Comparison of ENCODE assay signal across 19 cellular contexts in the genomic region with DNA sequence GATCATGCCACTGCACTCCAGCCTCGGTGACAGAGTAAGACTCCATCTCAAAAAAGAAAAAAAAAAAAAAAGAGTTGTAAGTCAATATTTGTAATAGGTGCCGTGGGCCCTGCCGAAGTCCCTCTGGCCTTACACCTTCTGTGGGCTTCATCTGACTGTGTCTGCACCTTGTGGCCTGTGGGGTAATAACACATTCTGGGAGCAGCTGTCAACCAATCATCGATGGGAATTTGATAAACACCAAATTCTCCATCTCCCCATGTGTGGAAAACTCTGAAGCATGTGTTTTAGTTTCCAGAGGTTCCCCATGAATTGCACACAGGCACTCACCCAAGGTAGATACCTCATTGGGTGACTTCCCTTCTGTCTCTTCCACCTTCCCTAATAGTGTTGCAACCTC. TPM values are rescaled to one million over a fixed set of nuclear protein-coding genes. Genes with fewer than 3 reads are reported as not detected.
DNase-seq lines count a peak whose midpoint lies in the region; ATAC-seq and TF ChIP-seq lines count a peak whose summit lies in the region.
"Had no signal": no experiment of that assay in that cellular context is flagged by ENCODE, and none has a peak within 500 bp of the region (broad histone marks: within the 10 kb centered on the region; RNA-seq: fewer than 3 reads in every experiment).

No MANE protein-coding gene starts in this region.

- DNase-seq in DMS53 (lab: John Stamatoyannopoulos, UW) (peak; percentile 71), DMS53 treated with DMSO at 0.1 percent for 48 hours (lab: John Stamatoyannopoulos, UW; ENCODE audit: unreplicated experiment) (no peak), Kasumi-1 (lab: John Stamatoyannopoulos, UW) (peak; percentile 17 to 42), activated B cell treated with CpG ODN at 0.5 μM for 24 hours (no peak), osteoblast (ENCODE audit: insufficient read length, low spot score, missing footprints) (peak; percentile 25), tibial artery (no peak)
- DNase-seq: C1 segment of cervical spinal cord, DMS79 treated with DMSO at 0.1 percent for 48 hours, heart left ventricle, NCI-H1105 treated with DMSO at 0.1 percent for 48 hours, small intestine, SW 1271, thyroid gland had no signal

- H2AFZ ChIP-seq in osteoblast (ENCODE audit: low read length): no peak overlapping the region

- H3K27ac ChIP-seq in osteoblast (ENCODE audit: low read depth, low read length) (no peak overlapping the region), tibial artery (no peak overlapping the region)
- H3K27ac ChIP-seq: heart left ventricle, prostate gland, thyroid gland had no signal

- no peaks in the 10 kb centered on the region for H3K27me3 Mint-ChIP-seq in activated B cell treated with CpG ODN at 0.5 μM for 24 hours
- H3K27me3 Mint-ChIP-seq: IgD-negative memory B cell; memory B cell; natural killer cell treated with Interleukin-12 subunit alpha and Interleukin-12 subunit beta and Interleukin-15 and Interleukin-18, amount 100 ng/mL, for 72 hours had no signal

- CTCF ChIA-PET in activated B cell treated with CpG ODN at 0.5 μM for 24 hours (lab: Charles Lee): no interaction called here

- H3K27me3 ChIP-seq in osteoblast (ENCODE audit: insufficient read depth, low read length) (no peaks in the 10 kb centered on the region), tibial artery (no peaks in the 10 kb centered on the region)
- H3K27me3 ChIP-seq: heart left ventricle, thyroid gland had no signal

- intact Hi-C loops in activated B cell treated with CpG ODN at 0.5 μM for 24 hours (cut with micrococcal nuclease): no loop called here
- intact Hi-C loops in tibial artery (cut with DNase I; ENCODE audit: low total_unique reads): no loop called here

- H3K79me2 ChIP-seq in osteoblast (ENCODE audit: insufficient read depth, low read length): peaks cover 10% of the 10 kb centered on the region

- H3K9me3 ChIP-seq in osteoblast (ENCODE audit: low read depth, low read length) (peaks cover 9% of the 10 kb centered on the region), tibial artery (peaks cover 0 to 12% (median 12%) of the 10 kb centered on the region in 3 donors)
- H3K9me3 ChIP-seq: prostate gland, thyroid gland had no signal

- H3K4me2 ChIP-seq in osteoblast (ENCODE audit: insufficient read depth, low read length): no peak overlapping the region

- POLR2A ChIA-PET in activated B cell treated with CpG ODN at 0.5 μM for 24 hours (lab: Charles Lee): interaction anchor here (0.6 to 1.3 kb wide), 4 partner anchors 10 to 81 kb away, joined by 3 to 6 read pairs (median 5); partner anchors contain the start of genes BUD31, PDAP1 and ZKSCAN5

- ATAC-seq in activated B cell treated with CpG ODN at 0.5 μM for 24 hours (ENCODE audit: low read depth): peak; percentile 31
- ATAC-seq in HG02852 (IDR thresholded peaks at IDR 0.05; ENCODE audit: unreplicated experiment): no peak
- ATAC-seq in HG03095 (IDR thresholded peaks at IDR 0.05; ENCODE audit: unreplicated experiment): no peak
- ATAC-seq: heart left ventricle; natural killer cell treated with Interleukin-12 subunit alpha and Interleukin-12 subunit beta and Interleukin-15 and Interleukin-18, amount 100 ng/mL, for 72 hours had no signal

- H3K4me1 Mint-ChIP-seq in activated B cell treated with CpG ODN at 0.5 μM for 24 hours: no peaks in the 10 kb centered on the region
- H3K4me1 Mint-ChIP-seq: memory B cell had no signal

- H3K36me3 Mint-ChIP-seq in activated B cell treated with CpG ODN at 0.5 μM for 24 hours (ENCODE audit: low read depth): peaks cover 61% of the 10 kb centered on the region

- TF ChIP-seq CTCF in activated B cell treated with CpG ODN at 0.5 μM for 24 hours (IDR thresholded peaks at IDR 0.05): no peak
- no peak for TF ChIP-seq CTCF in osteoblast (IDR thresholded peaks at IDR 0.05; ENCODE audit: extremely low read depth, low read depth, low read length)
- TF ChIP-seq CTCF in tibial artery (IDR thresholded peaks at IDR 0.05): no peak

- H3K27ac Mint-ChIP-seq in activated B cell treated with CpG ODN at 0.5 μM for 24 hours: no peak overlapping the region
- H3K27ac Mint-ChIP-seq: memory B cell had no signal

- peaks cover 6% of the 10 kb centered on the region for H3K9me3 Mint-ChIP-seq in activated B cell treated with CpG ODN at 0.5 μM for 24 hours
- H3K9me3 Mint-ChIP-seq: natural killer cell treated with Interleukin-12 subunit alpha and Interleukin-12 subunit beta and Interleukin-15 and Interleukin-18, amount 100 ng/mL, for 72 hours had no signal

- no peaks in the 10 kb centered on the region for H3K4me1 ChIP-seq in osteoblast (ENCODE audit: insufficient read depth, low read length)
- no peaks in the 10 kb centered on the region for H3K4me1 ChIP-seq in tibial artery
- H3K4me1 ChIP-seq: heart left ventricle, prostate gland, thyroid gland had no signal

- H4K20me1 ChIP-seq in osteoblast (ENCODE audit: insufficient read depth, low read length): peaks cover 3% of the 10 kb centered on the region

- H3K4me3 ChIP-seq in osteoblast (ENCODE audit: insufficient read depth, low read length) (no peak overlapping the region), tibial artery (no peak overlapping the region)
- H3K4me3 ChIP-seq: heart left ventricle, prostate gland, thyroid gland had no signal

- H3K36me3 ChIP-seq in osteoblast (ENCODE audit: insufficient read depth, low read length) (peaks cover 30% of the 10 kb centered on the region), tibial artery (peaks cover 24 to 54% (median 30%) of the 10 kb centered on the region in 3 donors)

- H3K4me3 Mint-ChIP-seq in activated B cell treated with CpG ODN at 0.5 μM for 24 hours: no peak overlapping the region
- H3K4me3 Mint-ChIP-seq: memory B cell; natural killer cell treated with Interleukin-12 subunit alpha and Interleukin-12 subunit beta and Interleukin-15 and Interleukin-18, amount 100 ng/mL, for 72 hours had no signal

RNA-seq across cellular contexts. Expression of gene ZNF394, which starts 10.8 kb away (rescaled TPM):
- 61.5 and 61.7 TPM in 2 replicates for total RNA-seq in activated B cell treated with CpG ODN at 0.5 μM for 24 hours
- 32.1 and 34.7 TPM in 2 replicates for total RNA-seq in osteoblast

RNA-seq across cellular contexts. Expression of gene ZKSCAN5, which starts 15.2 kb away (rescaled TPM):
- total RNA-seq in activated B cell treated with CpG ODN at 0.5 μM for 24 hours: 9.5 and 10.3 TPM in 2 replicates
- 12.3 and 12.7 TPM in 2 replicates for total RNA-seq in osteoblast

RNA-seq across cellular contexts. Expression of gene ZNF789, which starts 16.5 kb away (rescaled TPM):
- total RNA-seq in activated B cell treated with CpG ODN at 0.5 μM for 24 hours (24.5 and 38.3 TPM in 2 replicates), osteoblast (5.0 and 6.9 TPM in 2 replicates)

RNA-seq across cellular contexts. Expression of gene ATP5MF, which starts 23.3 kb away (rescaled TPM):
- 248 and 334 TPM in 2 replicates for total RNA-seq in activated B cell treated with CpG ODN at 0.5 μM for 24 hours
- 330 and 342 TPM in 2 replicates for total RNA-seq in osteoblast

RNA-seq across cellular contexts. Expression of gene CPSF4, which starts 50.5 kb away (rescaled TPM):
- total RNA-seq in activated B cell treated with CpG ODN at 0.5 μM for 24 hours (46.2 and 60.9 TPM in 2 replicates), osteoblast (80.2 and 101 TPM in 2 replicates)

Comparison
In these comparisons a context has a peak if more than half of its experiments do, and no peak if none do; other contexts are left out.
1. DNase-seq: peak in DMS53 (single experiment), Kasumi-1 (2 of 2) and osteoblast (single experiment); none in DMS53 treated with DMSO at 0.1 percent for 48 hours (single experiment), activated B cell treated with CpG ODN at 0.5 μM for 24 hours (single experiment) and tibial artery (0 of 2).